Comparison of ENCODE assay signal across 8 cellular contexts in genomic region chr10:28988980-28989379, GRCh38.
"Had no signal": no experiment of that assay in that cellular context is flagged by ENCODE, and none has a peak within 500 bp of the region (broad histone marks: within the 10 kb centered on the region; RNA-seq: fewer than 3 reads in every experiment).

No MANE protein-coding gene starts in this region.

- H3K4me3 Mint-ChIP-seq: IgD-negative memory B cell had no signal

- H3K27ac Mint-ChIP-seq: IgD-negative memory B cell had no signal

- H3K9ac ChIP-seq: KMS-11 had no signal

- FAIRE-seq: HepG2, HTR-8/SVneo had no signal

- ATAC-seq: HepG2 had no signal

- H3K27me3 Mint-ChIP-seq: IgD-negative memory B cell had no signal

- DNase-seq: IMR-90, KBM-7, KG1 had no signal

- H3K27ac ChIP-seq: HL-60, KMS-11 had no signal

- H3K4me1 Mint-ChIP-seq: IgD-negative memory B cell had no signal

- H3K4me2 ChIP-seq: KMS-11 had no signal
